Comparison of ENCODE assay signal across 10 cellular contexts in genomic region chr3:105365171-105365535, GRCh38. TPM values are rescaled to one million over a fixed set of nuclear protein-coding genes. Genes with fewer than 3 reads are reported as not detected.
DNase-seq lines count a peak whose midpoint lies in the region; ATAC-seq and TF ChIP-seq lines count a peak whose summit lies in the region.
"Had no signal": no experiment of that assay in that cellular context is flagged by ENCODE, and none has a peak within 500 bp of the region (broad histone marks: within the 10 kb centered on the region; RNA-seq: fewer than 3 reads in every experiment).

No MANE protein-coding gene starts in this region.

- DNase-seq in HT1080 (ENCODE audit: low read depth): peak; percentile 17
- DNase-seq in left kidney (ENCODE audit: low read depth, low spot score): peak; percentile 62
- DNase-seq in omental fat pad (ENCODE audit: low spot score): no peak
- DNase-seq in GM10266 (ENCODE audit: extremely low spot score): no peak
- DNase-seq in SW 1271 (lab: John Stamatoyannopoulos, UW): no peak
- DNase-seq: DND-41, NCI-H2227 treated with DMSO at 0.1 percent for 48 hours had no signal

- TF ChIP-seq CTCF in 22Rv1 (IDR thresholded peaks at IDR 0.05): no peak
- no peak for TF ChIP-seq CTCF in brain (conservative IDR thresholded peaks at IDR 0.05)
- TF ChIP-seq CTCF in omental fat pad (IDR thresholded peaks at IDR 0.05): no peak
- TF ChIP-seq CTCF in GM10266 (IDR thresholded peaks at IDR 0.05; ENCODE audit: control insufficient read depth, insufficient read depth, low read depth, missing control alignments): no peak

- peak overlapping the region; percentile 6 to 97 (median 92) for H3K27ac Mint-ChIP-seq in brain

- no peaks in the 10 kb centered on the region for H3K9me3 Mint-ChIP-seq in brain

- ATAC-seq in omental fat pad (ENCODE audit: low FRiP score) (no peak), HG03342 (IDR thresholded peaks at IDR 0.05; ENCODE audit: unreplicated experiment) (no peak)

- H3K4me1 Mint-ChIP-seq in brain: peaks cover 32% of the 10 kb centered on the region

- H3K4me3 Mint-ChIP-seq in brain: peak overlapping the region; percentile 88 to 97 (median 92)

- no peaks in the 10 kb centered on the region for H3K36me3 Mint-ChIP-seq in brain

- peak overlapping the region; percentile 94 for H3K27ac ChIP-seq in 22Rv1

- peaks cover 47% of the 10 kb centered on the region for H3K27me3 Mint-ChIP-seq in brain

RNA-seq across cellular contexts. Expression of gene ALCAM, which starts 1.6 kb away (rescaled TPM):
- total RNA-seq in HT1080 (2014; rRNA removed; shearing (Covaris generic)): 127 and 136 TPM in 2 replicates
- 79.9 and 102 TPM in 2 replicates for polyA plus RNA-seq in HT1080 (2015; cell fraction: cytosol; rRNA removed)
- polyA plus RNA-seq in HT1080 (2015; cell fraction: nucleus; rRNA removed): 246 and 259 TPM in 2 replicates
- 21.5 TPM for polyA plus RNA-seq in brain (ENCODE audit: insufficient read depth, low read depth, low replicate concordance)
- 10 to 100 TPM in 2 of 4 donors, 1 to 10 TPM in 2; 8.0 to 98.4 (median 11.4) TPM for total RNA-seq in omental fat pad

Comparison
In these comparisons a context has a peak if more than half of its experiments do, and no peak if none do; other contexts are left out.
1. DNase-seq: peak in HT1080 (single experiment) and left kidney (single experiment); none in omental fat pad (single experiment), GM10266 (single experiment) and SW 1271 (0 of 2).